10 cellular contexts compared by ENCODE assay signal in the genomic region with DNA sequence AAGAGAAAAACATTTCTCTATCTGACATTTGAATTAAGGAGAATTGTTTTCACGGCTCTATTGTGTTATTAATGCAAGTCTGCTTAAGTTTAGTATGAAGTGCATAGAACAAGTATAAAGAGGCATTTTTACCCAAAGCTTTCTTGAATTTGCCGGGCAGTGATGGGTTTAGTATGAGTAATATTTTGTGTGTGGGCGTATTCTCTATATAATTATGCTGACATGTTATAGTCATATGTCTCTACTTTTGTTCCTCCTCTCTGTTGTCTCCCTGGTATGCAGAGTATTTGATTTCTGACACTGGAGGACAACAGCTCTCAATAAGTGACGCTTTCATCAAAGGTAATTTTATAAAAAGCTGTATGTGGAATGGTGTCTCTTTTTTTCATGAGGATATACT.
DNase-seq lines count a peak whose midpoint lies in the region; ATAC-seq and TF ChIP-seq lines count a peak whose summit lies in the region.
"Had no signal": no experiment of that assay in that cellular context is flagged by ENCODE, and none has a peak within 500 bp of the region (broad histone marks: within the 10 kb centered on the region; RNA-seq: fewer than 3 reads in every experiment).

No MANE protein-coding gene starts in this region.

- no peak for TF ChIP-seq CTCF in fibroblast of pulmonary artery (IDR thresholded peaks at IDR 0.05; ENCODE audit: low read length, missing control alignments)

- H3K4me3 ChIP-seq in fibroblast of pulmonary artery (replicated peaks; ENCODE audit: low read depth, low read length) = no peak overlapping the region
- H3K4me3 ChIP-seq: stomach had no signal

- no peak for TF ChIP-seq POLR2A in erythroblast (IDR thresholded peaks at IDR 0.05; ENCODE audit: low read length)

- ATAC-seq in GM18499 (IDR thresholded peaks at IDR 0.05; ENCODE audit: insufficient read depth, unreplicated experiment) (peak; percentile 50), GM21390 (IDR thresholded peaks at IDR 0.05; ENCODE audit: unreplicated experiment) (peak; percentile 44), HG03175 (IDR thresholded peaks at IDR 0.05; ENCODE audit: unreplicated experiment) (peak; percentile 53)

- DNase-seq in fibroblast of pulmonary artery (ENCODE audit: low read depth) = peak; percentile 16
- DNase-seq in erythroblast (lab: John Stamatoyannopoulos, UW) = no peak
- no peak for DNase-seq in NCI-H345 treated with DMSO at 0.1 percent for 48 hours (lab: John Stamatoyannopoulos, UW; ENCODE audit: unreplicated experiment)
- DNase-seq in SW480 (ENCODE audit: low spot score) = no peak
- no peak for DNase-seq in NCI-H526 (lab: John Stamatoyannopoulos, UW)
- DNase-seq: cerebellar nuclear complex, stomach had no signal
